ENCODE assay signal across 8 cellular contexts in the genomic region with DNA sequence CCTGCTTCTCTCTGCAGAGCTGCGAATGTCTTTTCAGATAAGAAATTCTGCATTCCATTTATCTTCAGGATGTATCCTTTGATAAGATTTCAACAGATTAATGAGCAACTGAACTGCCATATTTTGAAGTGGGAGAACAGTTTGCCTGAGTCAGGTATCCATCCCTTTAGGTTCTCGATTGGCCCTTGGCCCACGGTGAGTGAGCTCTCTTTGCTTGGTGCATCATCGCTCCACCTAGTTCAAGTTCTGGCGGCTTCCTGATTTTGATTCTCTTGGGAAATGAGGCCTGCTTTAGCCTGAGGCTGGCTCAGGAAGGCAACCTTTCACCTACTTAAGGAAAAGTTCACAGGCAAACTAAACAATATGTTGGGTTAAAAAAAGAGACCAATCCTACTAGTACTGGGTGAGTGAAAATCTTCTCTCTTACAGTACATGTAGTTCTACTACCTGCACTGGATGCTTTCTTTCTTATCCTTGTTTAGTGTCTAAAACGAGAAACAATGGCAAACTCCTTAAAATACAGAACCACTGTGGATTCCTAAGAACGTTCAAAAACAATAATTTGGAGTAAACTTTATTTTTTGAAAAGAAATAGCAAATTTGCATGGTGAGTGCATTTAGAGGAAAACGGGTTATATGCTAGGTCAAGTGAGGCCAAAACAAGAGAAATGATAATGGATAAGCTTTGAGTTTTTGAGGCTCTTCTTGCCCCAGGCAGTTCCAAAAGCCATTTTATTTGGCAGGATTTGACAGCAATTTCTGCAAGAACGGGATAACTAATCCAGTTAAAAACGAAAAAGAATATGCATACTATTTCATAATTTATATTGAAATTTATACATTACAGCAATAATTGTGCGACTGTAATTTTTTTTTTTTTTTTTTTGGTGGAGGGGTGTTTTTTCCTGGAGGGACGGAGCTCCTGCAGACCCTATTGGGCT. TPM values are rescaled to one million over a fixed set of nuclear protein-coding genes. Genes with fewer than 3 reads are reported as not detected.
A peak's percentile ranks its signal among the peaks of the same experiment; 100 is the strongest.
DNase-seq lines count a peak whose midpoint lies in the region; ATAC-seq and TF ChIP-seq lines count a peak whose summit lies in the region.

No MANE protein-coding gene starts in this region.

- no peak overlapping the region for H3K27ac Mint-ChIP-seq in activated CD4-positive, alpha-beta T cell treated with anti-CD3 and anti-CD28 coated beads for 36 hours
- H3K27ac Mint-ChIP-seq in chondrocyte (ENCODE audit: unreplicated experiment): peak overlapping the region; percentile 72

- H3K4me3 Mint-ChIP-seq in activated CD4-positive, alpha-beta T cell treated with anti-CD3 and anti-CD28 coated beads for 36 hours: peak overlapping the region; percentile 67
- H3K4me3 Mint-ChIP-seq in chondrocyte (ENCODE audit: unreplicated experiment): peak overlapping the region; percentile 68

- TF ChIP-seq CTCF in chondrocyte (IDR thresholded peaks at IDR 0.05): no peak

- H3K27me3 ChIP-seq in subcutaneous abdominal adipose tissue (ENCODE audit: control insufficient read depth in 5 of 5, insufficient read depth in 4 of 5, low read length in 5 of 5): no peaks in the 10 kb centered on the region

- peaks cover 3% of the 10 kb centered on the region for H3K36me3 Mint-ChIP-seq in activated CD4-positive, alpha-beta T cell treated with anti-CD3 and anti-CD28 coated beads for 36 hours (ENCODE audit: low read depth)
- no peaks in the 10 kb centered on the region for H3K36me3 Mint-ChIP-seq in chondrocyte (ENCODE audit: low read depth)

- H3K9ac ChIP-seq in subcutaneous abdominal adipose tissue (ENCODE audit: low read length in 5 of 5): peak overlapping the region in 3 of 5 donors; percentile 2 to 43 (median 35)

- POLR2A ChIA-PET in activated CD4-positive, alpha-beta T cell treated with anti-CD3 and anti-CD28 coated beads for 36 hours (lab: Charles Lee): interaction anchor here (0.5 kb wide), 1 partner anchor 48 kb away, joined by 4 read pairs; no protein-coding TSS in a partner anchor

- no peak for DNase-seq in activated CD4-positive, alpha-beta T cell treated with anti-CD3 and anti-CD28 coated beads for 36 hours
- no peak for DNase-seq in activated CD4-positive, alpha-beta T cell treated with anti-CD3 and anti-CD28 coated beads for 1 hour
- peak; percentile 58 for DNase-seq in NCI-H510A treated with DMSO at 0.1 percent for 48 hours (lab: John Stamatoyannopoulos, UW)
- no peak for DNase-seq in chondrocyte (ENCODE audit: low spot score)
- DNase-seq in left kidney (ENCODE audit: low read depth, low spot score): peak; percentile 71

- H3K4me1 ChIP-seq in subcutaneous abdominal adipose tissue (ENCODE audit: control insufficient read depth in 5 of 5, insufficient read depth in 5 of 5, low read length in 5 of 5): peaks cover 12 to 46% (median 45%) of the 10 kb centered on the region in 5 donors

- peak overlapping the region; percentile 91 for H3K27ac ChIP-seq in subcutaneous abdominal adipose tissue (ENCODE audit: low read depth, low read length)

- H3K4me1 Mint-ChIP-seq in activated CD4-positive, alpha-beta T cell treated with anti-CD3 and anti-CD28 coated beads for 36 hours: peaks cover 5% of the 10 kb centered on the region
- peaks cover 8% of the 10 kb centered on the region for H3K4me1 Mint-ChIP-seq in chondrocyte (ENCODE audit: low read depth)

- CTCF ChIA-PET in activated CD4-positive, alpha-beta T cell treated with anti-CD3 and anti-CD28 coated beads for 36 hours (lab: Charles Lee): interaction anchor here (0.6 to 0.9 kb wide), 3 partner anchors 63 to 1702 kb away, joined by 3 read pairs; no protein-coding TSS in a partner anchor

- peaks cover 4% of the 10 kb centered on the region for H3K27me3 Mint-ChIP-seq in activated CD4-positive, alpha-beta T cell treated with anti-CD3 and anti-CD28 coated beads for 36 hours
- no peaks in the 10 kb centered on the region for H3K27me3 Mint-ChIP-seq in chondrocyte (ENCODE audit: low read depth)

- peak overlapping the region; percentile 28 to 91 (median 55) for H3K4me3 ChIP-seq in subcutaneous abdominal adipose tissue (ENCODE audit: low read depth in 1 of 5, low read length in 5 of 5)

- ATAC-seq in activated CD4-positive, alpha-beta T cell treated with anti-CD3 and anti-CD28 coated beads for 36 hours: no peak
- ATAC-seq in HG03469 (IDR thresholded peaks at IDR 0.05; ENCODE audit: unreplicated experiment): no peak
- ATAC-seq in activated CD4-positive, CD25-positive, alpha-beta regulatory T cell treated with anti-CD3 and anti-CD28 coated beads, Interleukin-2, amount 50 U/mL, for 24 hours: no peak

- no peaks in the 10 kb centered on the region for H3K36me3 ChIP-seq in subcutaneous abdominal adipose tissue (ENCODE audit: control insufficient read depth in 5 of 5, insufficient read depth in 5 of 5, low read length in 5 of 5)

- no peaks in the 10 kb centered on the region for H3K9me3 ChIP-seq in subcutaneous abdominal adipose tissue (ENCODE audit: control insufficient read depth in 5 of 5, low read length in 5 of 5)

- intact Hi-C loops in activated CD4-positive, alpha-beta T cell treated with anti-CD3 and anti-CD28 coated beads for 36 hours (cut with DNase I, micrococcal nuclease): loop anchor here (1.0 to 5.0 kb wide), 6 partner anchors 43 to 1082 kb away; partner anchors contain the start of genes FARSB (in 1 of the 2) and SGPP2 (in 1 of the 2)

- H3K9me3 Mint-ChIP-seq in activated CD4-positive, alpha-beta T cell treated with anti-CD3 and anti-CD28 coated beads for 36 hours (ENCODE audit: low read depth): no peaks in the 10 kb centered on the region
- no peaks in the 10 kb centered on the region for H3K9me3 Mint-ChIP-seq in chondrocyte (ENCODE audit: low read depth)

RNA-seq across cellular contexts. Expression of gene ACSL3, which starts 0.8 kb away (rescaled TPM):
- total RNA-seq in activated CD4-positive, alpha-beta T cell treated with anti-CD3 and anti-CD28 coated beads for 36 hours: 10 to 100 TPM; 46.2 to 48.8 TPM
- 88.4 to 115 TPM (median 107 TPM) in 3 replicates for total RNA-seq in chondrocyte

Comparison
In these comparisons a context has a peak if more than half of its experiments do, and no peak if none do; other contexts are left out.
1. DNase-seq: peak in NCI-H510A treated with DMSO at 0.1 percent for 48 hours (single experiment) and left kidney (single experiment); none in activated CD4-positive, alpha-beta T cell treated with anti-CD3 and anti-CD28 coated beads for 36 hours (single experiment), activated CD4-positive, alpha-beta T cell treated with anti-CD3 and anti-CD28 coated beads for 1 hour (single experiment) and chondrocyte (single experiment).